ENCODE assay signal across 28 cellular contexts in the genomic region with DNA sequence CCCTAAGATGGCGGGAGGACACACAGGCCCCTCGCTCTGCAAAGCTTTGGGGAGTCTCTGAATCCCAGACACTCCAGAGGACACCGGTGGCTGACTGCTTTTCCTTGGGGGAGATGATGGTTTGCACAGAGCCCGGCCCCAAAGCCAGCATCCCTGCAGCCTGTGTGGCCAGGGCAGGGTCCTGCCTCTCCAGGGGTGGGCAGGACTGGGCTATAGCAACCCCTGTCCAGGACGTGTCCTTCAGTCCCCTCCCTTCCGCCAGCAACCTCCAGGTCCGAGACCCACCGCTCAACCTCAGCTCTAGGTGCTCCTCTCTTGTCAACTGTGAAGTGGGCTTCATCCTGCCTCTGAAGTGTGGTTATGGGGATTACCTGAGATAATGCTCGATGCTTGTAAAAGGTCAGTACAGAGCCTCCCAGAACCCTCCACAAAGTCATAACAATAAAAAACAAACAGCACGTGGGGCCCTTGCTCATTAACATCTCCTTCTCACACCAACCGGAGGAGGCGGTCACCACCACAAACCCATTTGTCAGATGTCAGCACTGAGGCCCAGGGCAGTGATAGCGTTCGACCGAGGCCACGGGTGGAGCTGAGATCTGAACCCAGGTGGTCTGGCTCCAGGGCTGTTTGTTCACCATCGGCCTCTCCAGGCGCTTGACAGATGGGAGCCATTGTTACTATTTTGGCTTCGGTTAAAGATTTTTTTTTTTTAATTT.
"Had no signal": no experiment of that assay in that cellular context is flagged by ENCODE, and none has a peak within 500 bp of the region (broad histone marks: within the 10 kb centered on the region; RNA-seq: fewer than 3 reads in every experiment).

No MANE protein-coding gene starts in this region.

- ATAC-seq: activated CD4-positive, CD25-positive, alpha-beta regulatory T cell treated with anti-CD3 and anti-CD28 coated beads, Interleukin-2, amount 50 U/mL, for 24 hours; activated CD8-positive, alpha-beta T cell treated with anti-CD3 and anti-CD28 coated beads for 36 hours; activated naive CD8-positive, alpha-beta T cell treated with anti-CD3 and anti-CD28 coated beads, Interleukin-2, amount 50 U/mL, for 24 hours; activated T-cell treated with anti-CD3 and anti-CD28 coated beads, Interleukin-2, amount 50 U/mL, for 4 hours; activated T-helper 17 cell treated with anti-CD3 and anti-CD28 coated beads, Interleukin-2, amount 50 U/mL, for 72 hours; gastroesophageal sphincter; T-cell had no signal

- H3K9me3 ChIP-seq: adrenal gland, esophagus squamous epithelium, gastroesophageal sphincter had no signal

- H3K27ac ChIP-seq: adrenal gland, brain microvascular endothelial cell, epithelial cell of prostate, esophagus squamous epithelium, gastroesophageal sphincter, WERI-Rb-1 had no signal

- H3K4me1 ChIP-seq: adrenal gland had no signal

- DNase-seq: activated B cell treated with CpG ODN at 0.5 μM for 24 hours; activated CD4-positive, alpha-beta T cell treated with anti-CD3 and anti-CD28 coated beads for 48 hours; activated CD4-positive, alpha-beta T cell treated with anti-CD3 and anti-CD28 coated beads, Interleukin-2, amount 50 U/mL, for 1 hour; activated CD4-positive, alpha-beta T cell treated with anti-CD3 and anti-CD28 coated beads, Interleukin-2, amount 50 U/mL, for 48 hours; activated CD8-positive, alpha-beta memory T cell treated with anti-CD3 and anti-CD28 coated beads for 24 hours; activated CD8-positive, alpha-beta T cell treated with anti-CD3 and anti-CD28 coated beads for 36 hours; activated effector memory CD4-positive, alpha-beta T cell treated with Interleukin-2 at 50 U/mL for 16 hours; activated naive CD4-positive, alpha-beta T cell treated with anti-CD3 and anti-CD28 coated beads for 36 hours; activated naive CD8-positive, alpha-beta T cell treated with anti-CD3 and anti-CD28 coated beads for 36 hours; activated naive CD8-positive, alpha-beta T cell treated with anti-CD3 and anti-CD28 coated beads, Interleukin-2, amount 50 U/mL, for 24 hours; activated T-cell treated with anti-CD3 and anti-CD28 coated beads, Interleukin-2, amount 50 U/mL, for 4 hours; adrenal gland; amygdala; brain microvascular endothelial cell; caudate nucleus; effector CD8-positive, alpha-beta T cell; esophagus squamous epithelium; foreskin melanocyte; SW 1271; T-cell; T1000; WERI-Rb-1 had no signal

- H3K4me3 Mint-ChIP-seq: activated B cell treated with CpG ODN at 0.5 μM for 24 hours; activated CD8-positive, alpha-beta T cell treated with anti-CD3 and anti-CD28 coated beads for 36 hours; activated naive CD4-positive, alpha-beta T cell treated with anti-CD3 and anti-CD28 coated beads for 36 hours; activated naive CD4-positive, alpha-beta T cell treated with anti-CD3 and anti-CD28 coated beads, Interleukin-2, amount 50 U/mL, for 24 hours; activated naive CD8-positive, alpha-beta T cell treated with anti-CD3 and anti-CD28 coated beads for 36 hours; activated naive CD8-positive, alpha-beta T cell treated with anti-CD3 and anti-CD28 coated beads, Interleukin-2, amount 50 U/mL, for 24 hours; activated T-cell treated with anti-CD3 and anti-CD28 coated beads, Interleukin-2, amount 50 U/mL, for 4 hours; activated T-helper 17 cell treated with anti-CD3 and anti-CD28 coated beads, Interleukin-2, amount 50 U/mL, for 72 hours; T-cell; T-helper 1 cell treated with Interleukin-12 subunit alpha and Interleukin-12 subunit beta and Interleukin-4 antibody, amounts not matched to agents 30 μg/mL and 1 μg/mL, for 36 hours had no signal

- H3K9me3 Mint-ChIP-seq: activated B cell treated with CpG ODN at 0.5 μM for 24 hours; activated CD8-positive, alpha-beta T cell treated with anti-CD3 and anti-CD28 coated beads for 36 hours; activated naive CD4-positive, alpha-beta T cell treated with anti-CD3 and anti-CD28 coated beads for 36 hours; activated naive CD4-positive, alpha-beta T cell treated with anti-CD3 and anti-CD28 coated beads, Interleukin-2, amount 50 U/mL, for 24 hours; activated naive CD8-positive, alpha-beta T cell treated with anti-CD3 and anti-CD28 coated beads for 36 hours; activated naive CD8-positive, alpha-beta T cell treated with anti-CD3 and anti-CD28 coated beads, Interleukin-2, amount 50 U/mL, for 24 hours; activated T-cell treated with anti-CD3 and anti-CD28 coated beads, Interleukin-2, amount 50 U/mL, for 4 hours; activated T-helper 17 cell treated with anti-CD3 and anti-CD28 coated beads, Interleukin-2, amount 50 U/mL, for 72 hours; T-cell; T-helper 1 cell treated with Interleukin-12 subunit alpha and Interleukin-12 subunit beta and Interleukin-4 antibody, amounts not matched to agents 30 μg/mL and 1 μg/mL, for 36 hours had no signal

- H3K36me3 Mint-ChIP-seq: activated naive CD4-positive, alpha-beta T cell treated with anti-CD3 and anti-CD28 coated beads, Interleukin-2, amount 50 U/mL, for 24 hours; activated naive CD8-positive, alpha-beta T cell treated with anti-CD3 and anti-CD28 coated beads for 36 hours; T-cell had no signal

- H3K27ac Mint-ChIP-seq: activated B cell treated with CpG ODN at 0.5 μM for 24 hours; activated CD8-positive, alpha-beta T cell treated with anti-CD3 and anti-CD28 coated beads for 36 hours; activated naive CD4-positive, alpha-beta T cell treated with anti-CD3 and anti-CD28 coated beads for 36 hours; activated naive CD4-positive, alpha-beta T cell treated with anti-CD3 and anti-CD28 coated beads, Interleukin-2, amount 50 U/mL, for 24 hours; activated naive CD8-positive, alpha-beta T cell treated with anti-CD3 and anti-CD28 coated beads for 36 hours; activated naive CD8-positive, alpha-beta T cell treated with anti-CD3 and anti-CD28 coated beads, Interleukin-2, amount 50 U/mL, for 24 hours; activated T-helper 17 cell treated with anti-CD3 and anti-CD28 coated beads, Interleukin-2, amount 50 U/mL, for 72 hours; T-cell; T-helper 1 cell treated with Interleukin-12 subunit alpha and Interleukin-12 subunit beta and Interleukin-4 antibody, amounts not matched to agents 30 μg/mL and 1 μg/mL, for 36 hours had no signal

- H3K4me3 ChIP-seq: adrenal gland, esophagus squamous epithelium, gastroesophageal sphincter had no signal

- H3K4me1 Mint-ChIP-seq: activated B cell treated with CpG ODN at 0.5 μM for 24 hours; activated naive CD4-positive, alpha-beta T cell treated with anti-CD3 and anti-CD28 coated beads, Interleukin-2, amount 50 U/mL, for 24 hours; activated naive CD8-positive, alpha-beta T cell treated with anti-CD3 and anti-CD28 coated beads for 36 hours; activated naive CD8-positive, alpha-beta T cell treated with anti-CD3 and anti-CD28 coated beads, Interleukin-2, amount 50 U/mL, for 24 hours; activated T-helper 17 cell treated with anti-CD3 and anti-CD28 coated beads, Interleukin-2, amount 50 U/mL, for 72 hours; T-cell had no signal

- H3K36me3 ChIP-seq: adrenal gland, brain microvascular endothelial cell, esophagus squamous epithelium, gastroesophageal sphincter, WERI-Rb-1 had no signal
